ENCODE assay signal across 22 cellular contexts in genomic region chr16:55152875-55153390, GRCh38.
DNase-seq lines count a peak whose midpoint lies in the region; ATAC-seq and TF ChIP-seq lines count a peak whose summit lies in the region.
"Had no signal": no experiment of that assay in that cellular context is flagged by ENCODE, and none has a peak within 500 bp of the region (broad histone marks: within the 10 kb centered on the region; RNA-seq: fewer than 3 reads in every experiment).

No MANE protein-coding gene starts in this region.

- no peak overlapping the region for H4K5ac ChIP-seq in H9 (ENCODE audit: insufficient read length, low read depth, low read length)

- H2BK20ac ChIP-seq in H9 (ENCODE audit: low read depth, low read length, poor library complexity, severe bottlenecking), result no peak overlapping the region

- H3K14ac ChIP-seq in H9 (ENCODE audit: insufficient read depth, low read length), result no peak overlapping the region

- WGBS in H9 (ENCODE audit: extremely low coverage, insufficient read length, low lambda C conversion rate), result no CpG with 5 or more reads among the region's 3 CpGs

- H3K4me1 Mint-ChIP-seq in H9, result peaks cover 10 to 11% of the 10 kb centered on the region in 2 experiments
- no peaks in the 10 kb centered on the region for H3K4me1 Mint-ChIP-seq in central memory CD8-positive, alpha-beta T cell
- peaks cover 20% of the 10 kb centered on the region for H3K4me1 Mint-ChIP-seq in mesothelial cell of epicardium
- H3K4me1 Mint-ChIP-seq in CD8-positive, alpha-beta T cell (ENCODE audit: low read depth), result no peaks in the 10 kb centered on the region
- no peaks in the 10 kb centered on the region for H3K4me1 Mint-ChIP-seq in naive thymus-derived CD4-positive, alpha-beta T cell
- H3K4me1 Mint-ChIP-seq: CD4-positive, CD25-positive, alpha-beta regulatory T cell; CD8-positive, alpha-beta memory T cell had no signal

- CTCF ChIA-PET in CD8-positive, alpha-beta T cell (lab: Charles Lee), result no interaction called here
- CTCF ChIA-PET in naive thymus-derived CD4-positive, alpha-beta T cell (lab: Charles Lee), result no interaction called here

- H4K20me1 ChIP-seq in H9 (ENCODE audit: control insufficient read depth, insufficient read depth, insufficient read length), result no peaks in the 10 kb centered on the region
- H4K20me1 ChIP-seq: BLaER1 had no signal

- peak; percentile 24; the same call in 1 of the 2 replicates for TF ChIP-seq CTCF in AG10803 (conservative IDR thresholded peaks at IDR 0.05; ENCODE audit: low read length)
- TF ChIP-seq CTCF in H9 (conservative IDR thresholded peaks at IDR 0.05), result no peak
- no peak for TF ChIP-seq CTCF in mesothelial cell of epicardium (IDR thresholded peaks at IDR 0.05; ENCODE audit: unreplicated experiment)
- TF ChIP-seq CTCF in CD8-positive, alpha-beta T cell (IDR thresholded peaks at IDR 0.05), result no peak

- H3K36me3 Mint-ChIP-seq in H9 (ENCODE audit: insufficient read depth in 1 of 3, low read depth in 3 of 3) (no peaks in the 10 kb centered on the region), mesothelial cell of epicardium (no peaks in the 10 kb centered on the region)
- no peaks in the 10 kb centered on the region for H3K36me3 Mint-ChIP-seq in central memory CD8-positive, alpha-beta T cell (ENCODE audit: insufficient read depth)
- H3K36me3 Mint-ChIP-seq in CD8-positive, alpha-beta T cell, result no peaks in the 10 kb centered on the region
- H3K36me3 Mint-ChIP-seq in naive thymus-derived CD4-positive, alpha-beta T cell, result no peaks in the 10 kb centered on the region
- H3K36me3 Mint-ChIP-seq: CD4-positive, CD25-positive, alpha-beta regulatory T cell; CD8-positive, alpha-beta memory T cell had no signal

- H3K56ac ChIP-seq in H9 (ENCODE audit: insufficient read length, low read depth, low read length), result no peak overlapping the region

- no peaks in the 10 kb centered on the region for H3K9me3 ChIP-seq in H9 (ENCODE audit: control insufficient read depth, low read depth, low read length)
- H3K9me3 ChIP-seq in CD8-positive, alpha-beta T cell (ENCODE audit: low read length), result no peaks in the 10 kb centered on the region
- H3K9me3 ChIP-seq in naive thymus-derived CD4-positive, alpha-beta T cell (ENCODE audit: control insufficient read depth in 2 of 3, low read length in 3 of 3), result no peaks in the 10 kb centered on the region
- H3K9me3 ChIP-seq: A549, HAP-1 had no signal

- no peak overlapping the region for H2BK15ac ChIP-seq in H9 (ENCODE audit: low read depth, low read length)

- no peak overlapping the region for H3K23ac ChIP-seq in H9 (ENCODE audit: insufficient read length, low read depth, low read length)

- peak overlapping the region; percentile 58 for H2BK5ac ChIP-seq in H9 (ENCODE audit: insufficient read length, low read length)

- H3K27ac Mint-ChIP-seq in H9 (no peak overlapping the region), mesothelial cell of epicardium (peak overlapping the region; percentile 50)
- peak overlapping the region; percentile 19 for H3K27ac Mint-ChIP-seq in central memory CD8-positive, alpha-beta T cell (ENCODE audit: low read depth)
- H3K27ac Mint-ChIP-seq in CD8-positive, alpha-beta T cell, result no peak overlapping the region
- no peak overlapping the region for H3K27ac Mint-ChIP-seq in naive thymus-derived CD4-positive, alpha-beta T cell
- H3K27ac Mint-ChIP-seq: B cell; CD4-positive, CD25-positive, alpha-beta regulatory T cell; CD8-positive, alpha-beta memory T cell had no signal

- no peaks in the 10 kb centered on the region for H3K79me1 ChIP-seq in H9 (ENCODE audit: insufficient read depth, low read depth, low read length, poor library complexity, severe bottlenecking)

- no peak overlapping the region for H3K9ac ChIP-seq in H9 (ENCODE audit: extremely low read depth, insufficient read length, low read length)
- H3K9ac ChIP-seq: BLaER1, GM23248 had no signal

- no peaks in the 10 kb centered on the region for H3K79me2 ChIP-seq in H9 (ENCODE audit: insufficient read depth, low read length)

- intact Hi-C loops in CD8-positive, alpha-beta T cell (cut with DNase I, micrococcal nuclease), result no loop called here
- intact Hi-C loops in naive thymus-derived CD4-positive, alpha-beta T cell (cut with micrococcal nuclease), result no loop called here

- no peaks in the 10 kb centered on the region for H3K23me2 ChIP-seq in H9 (ENCODE audit: insufficient read length, low read depth, low read length, poor library complexity, severe bottlenecking)

- no peak overlapping the region for H3K4me3 ChIP-seq in AG10803 (ENCODE audit: low read length)
- H3K4me3 ChIP-seq in CD8-positive, alpha-beta T cell (ENCODE audit: low read depth, low read length), result no peak overlapping the region
- no peak overlapping the region for H3K4me3 ChIP-seq in naive thymus-derived CD4-positive, alpha-beta T cell (ENCODE audit: low read length)
- H3K4me3 ChIP-seq: A549, BLaER1, GM12878, GM23248, HAP-1 had no signal

- H3K9me3 Mint-ChIP-seq in H9, result peaks cover 4 to 5% of the 10 kb centered on the region in 2 experiments; a peak in 3 of 5 replicates
- H3K9me3 Mint-ChIP-seq in central memory CD8-positive, alpha-beta T cell, result peaks cover 4% of the 10 kb centered on the region
- H3K9me3 Mint-ChIP-seq in mesothelial cell of epicardium, result peaks cover 4% of the 10 kb centered on the region
- H3K9me3 Mint-ChIP-seq in CD8-positive, alpha-beta T cell, result no peaks in the 10 kb centered on the region
- peaks cover 0 to 7% (median 0%) of the 10 kb centered on the region in 11 donors for H3K9me3 Mint-ChIP-seq in naive thymus-derived CD4-positive, alpha-beta T cell

- no peak overlapping the region for H2AFZ ChIP-seq in H9 (ENCODE audit: low read length)
- H2AFZ ChIP-seq: GM23248 had no signal

- POLR2A ChIA-PET in CD8-positive, alpha-beta T cell (lab: Charles Lee), result no interaction called here
- POLR2A ChIA-PET in naive thymus-derived CD4-positive, alpha-beta T cell (lab: Charles Lee), result no interaction called here

- H3K18ac ChIP-seq in H9 (ENCODE audit: insufficient read length, low read depth, low read length), result no peak overlapping the region

- no peak overlapping the region for H4K8ac ChIP-seq in H9 (replicated peaks; ENCODE audit: insufficient read length, low read depth, low read length)

- no peak overlapping the region for H3K4me2 ChIP-seq in H9 (ENCODE audit: insufficient read depth, insufficient read length, low read length)
- H3K4me2 ChIP-seq: A549, BLaER1 had no signal

- no peak for ATAC-seq in central memory CD8-positive, alpha-beta T cell (replicated peaks; ENCODE audit: extremely low read depth, poor library complexity, severe bottlenecking)
- ATAC-seq in CD8-positive, alpha-beta T cell, result no peak
- ATAC-seq in naive thymus-derived CD4-positive, alpha-beta T cell, result no peak
- ATAC-seq: A549, GM12878 had no signal

- no peak overlapping the region for H2BK12ac ChIP-seq in H9 (ENCODE audit: insufficient read length, low read depth, low read length)

- H3K4me1 ChIP-seq in H9 (ENCODE audit: insufficient read depth, low read length), result peaks cover 2% of the 10 kb centered on the region; the same call in 1 of the 2 replicates
- no peaks in the 10 kb centered on the region for H3K4me1 ChIP-seq in CD8-positive, alpha-beta T cell (ENCODE audit: insufficient read depth, low read length)
- H3K4me1 ChIP-seq in naive thymus-derived CD4-positive, alpha-beta T cell (ENCODE audit: control insufficient read depth in 2 of 2, insufficient read depth in 2 of 2, low read length in 2 of 2), result no peaks in the 10 kb centered on the region
- H3K4me1 ChIP-seq: A549, HAP-1 had no signal

- H3K27me3 ChIP-seq in H9 (ENCODE audit: insufficient read depth, low read length), result no peaks in the 10 kb centered on the region
- H3K27me3 ChIP-seq in CD8-positive, alpha-beta T cell (ENCODE audit: insufficient read depth, low read length), result no peaks in the 10 kb centered on the region
- no peaks in the 10 kb centered on the region for H3K27me3 ChIP-seq in naive thymus-derived CD4-positive, alpha-beta T cell (ENCODE audit: control insufficient read depth in 2 of 2, insufficient read depth in 2 of 2, low read length in 2 of 2)
- H3K27me3 ChIP-seq: BLaER1 had no signal

- H3K4me3 Mint-ChIP-seq in H9, result no peak overlapping the region
- no peak overlapping the region for H3K4me3 Mint-ChIP-seq in central memory CD8-positive, alpha-beta T cell
- no peak overlapping the region for H3K4me3 Mint-ChIP-seq in mesothelial cell of epicardium
- H3K4me3 Mint-ChIP-seq in CD8-positive, alpha-beta T cell, result no peak overlapping the region
- H3K4me3 Mint-ChIP-seq in naive thymus-derived CD4-positive, alpha-beta T cell, result no peak overlapping the region
- H3K4me3 Mint-ChIP-seq: B cell; CD4-positive, CD25-positive, alpha-beta regulatory T cell; CD8-positive, alpha-beta memory T cell had no signal

- H3T11ph ChIP-seq in H9 (ENCODE audit: low read length), result no peak overlapping the region

- H3K36me3 ChIP-seq in CD8-positive, alpha-beta T cell (ENCODE audit: insufficient read depth, low read length), result no peaks in the 10 kb centered on the region
- H3K36me3 ChIP-seq in naive thymus-derived CD4-positive, alpha-beta T cell (ENCODE audit: control insufficient read depth in 2 of 3, insufficient read depth in 3 of 3, low read length in 3 of 3), result no peaks in the 10 kb centered on the region
- H3K36me3 ChIP-seq: BLaER1, HAP-1 had no signal

- DNase-seq in AG10803 (ENCODE audit: low read depth) (peak; percentile 53), H9 (no peak), mesothelial cell of epicardium (ENCODE audit: low spot score in 2 of 2, unreplicated experiment in 2 of 2) (no peak), HK-2 (ENCODE audit: unreplicated experiment) (no peak)
- DNase-seq in central memory CD8-positive, alpha-beta T cell (ENCODE audit: low spot score in 2 of 2), result no peak
- no peak for DNase-seq in CD8-positive, alpha-beta T cell
- no peak for DNase-seq in naive thymus-derived CD4-positive, alpha-beta T cell
- DNase-seq: 8988T; ACHN; CD4-positive, CD25-positive, alpha-beta regulatory T cell; CD8-positive, alpha-beta memory T cell; DMS 273 treated with DMSO at 0.1 percent for 48 hours; DMS79; EL; GDM1; GM23248 had no signal

- H2BK120ac ChIP-seq in H9 (ENCODE audit: low read depth, low read length, poor library complexity, severe bottlenecking), result no peak overlapping the region

- no peak overlapping the region for H3K4ac ChIP-seq in H9 (ENCODE audit: low read depth, low read length)

- no peak overlapping the region for H4K91ac ChIP-seq in H9 (ENCODE audit: insufficient read length, low read depth, low read length)

- H3K27ac ChIP-seq in H9 (ENCODE audit: insufficient read length, low read depth, low read length), result no peak overlapping the region
- no peak overlapping the region for H3K27ac ChIP-seq in CD8-positive, alpha-beta T cell (ENCODE audit: low read depth, low read length)
- no peak overlapping the region for H3K27ac ChIP-seq in naive thymus-derived CD4-positive, alpha-beta T cell (ENCODE audit: low read depth, low read length)
- H3K27ac ChIP-seq: A549, BLaER1, C4-2B, GM23248 had no signal

- H3K27me3 Mint-ChIP-seq in H9 (ENCODE audit: low read depth), result 0 out of 2 replicates have a peak, but pooled peaks cover 3% of the 10 kb centered on the region
- H3K27me3 Mint-ChIP-seq in central memory CD8-positive, alpha-beta T cell, result peaks cover 29% of the 10 kb centered on the region
- peaks cover 25% of the 10 kb centered on the region for H3K27me3 Mint-ChIP-seq in mesothelial cell of epicardium (ENCODE audit: low read depth)
- H3K27me3 Mint-ChIP-seq in CD8-positive, alpha-beta T cell (ENCODE audit: low read depth), result peaks cover 2% of the 10 kb centered on the region
- peaks cover 0 to 17% (median 16%) of the 10 kb centered on the region in 5 donors for H3K27me3 Mint-ChIP-seq in naive thymus-derived CD4-positive, alpha-beta T cell
- H3K27me3 Mint-ChIP-seq: CD4-positive, CD25-positive, alpha-beta regulatory T cell had no signal

- no peak overlapping the region for H2AK5ac ChIP-seq in H9 (ENCODE audit: insufficient read length, low read length)

Comparison
In these comparisons a context has a peak if more than half of its experiments do, and no peak if none do; other contexts are left out.
1. H3K27ac Mint-ChIP-seq: peak in central memory CD8-positive, alpha-beta T cell (single experiment) and mesothelial cell of epicardium (single experiment); none in H9 (0 of 3), CD8-positive, alpha-beta T cell (single experiment) and naive thymus-derived CD4-positive, alpha-beta T cell (0 of 9).